ENCODE assay signal across 1 cellular context in the genomic region with DNA sequence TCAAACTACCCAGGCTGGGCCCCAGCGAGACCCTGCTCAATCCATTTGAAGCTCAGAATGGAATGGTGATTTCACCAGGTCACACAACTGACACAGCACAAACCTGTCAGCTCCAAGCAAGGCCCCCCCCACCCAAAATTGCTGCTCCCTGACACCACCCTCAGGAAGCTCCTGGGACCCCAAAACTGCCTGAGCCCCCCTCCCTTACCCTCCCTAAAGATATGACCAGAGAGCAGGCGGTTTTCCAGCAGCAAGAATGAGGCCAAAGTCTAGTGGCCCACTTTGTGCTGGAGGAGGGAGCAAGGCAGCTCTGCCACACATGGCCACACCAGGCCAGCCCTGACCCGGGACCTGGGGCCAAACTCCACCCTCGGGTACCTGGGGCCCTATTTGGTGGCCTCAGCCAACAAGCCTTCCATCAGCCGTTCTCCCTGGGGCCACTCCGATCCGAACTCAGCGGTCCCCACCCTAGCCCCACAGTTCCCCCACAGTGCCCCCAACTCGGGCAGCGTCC.
TF ChIP-seq lines count a peak whose summit lies in the region.

No MANE protein-coding gene starts in this region.

TF ChIP-seq in GM23338, 12 proteins besides CTCF, POLR2A, EP300 and RAD21 (continued from another document):
- no peak for TF ChIP-seq ZNF462 (CRISPR knock-in tag; IDR thresholded peaks at IDR 0.05)
- no peak for TF ChIP-seq ZNF331 (CRISPR knock-in tag; IDR thresholded peaks at IDR 0.05; ENCODE audit: low read depth)
